Comparison of ENCODE assay signal across 1 cellular context in the genomic region with DNA sequence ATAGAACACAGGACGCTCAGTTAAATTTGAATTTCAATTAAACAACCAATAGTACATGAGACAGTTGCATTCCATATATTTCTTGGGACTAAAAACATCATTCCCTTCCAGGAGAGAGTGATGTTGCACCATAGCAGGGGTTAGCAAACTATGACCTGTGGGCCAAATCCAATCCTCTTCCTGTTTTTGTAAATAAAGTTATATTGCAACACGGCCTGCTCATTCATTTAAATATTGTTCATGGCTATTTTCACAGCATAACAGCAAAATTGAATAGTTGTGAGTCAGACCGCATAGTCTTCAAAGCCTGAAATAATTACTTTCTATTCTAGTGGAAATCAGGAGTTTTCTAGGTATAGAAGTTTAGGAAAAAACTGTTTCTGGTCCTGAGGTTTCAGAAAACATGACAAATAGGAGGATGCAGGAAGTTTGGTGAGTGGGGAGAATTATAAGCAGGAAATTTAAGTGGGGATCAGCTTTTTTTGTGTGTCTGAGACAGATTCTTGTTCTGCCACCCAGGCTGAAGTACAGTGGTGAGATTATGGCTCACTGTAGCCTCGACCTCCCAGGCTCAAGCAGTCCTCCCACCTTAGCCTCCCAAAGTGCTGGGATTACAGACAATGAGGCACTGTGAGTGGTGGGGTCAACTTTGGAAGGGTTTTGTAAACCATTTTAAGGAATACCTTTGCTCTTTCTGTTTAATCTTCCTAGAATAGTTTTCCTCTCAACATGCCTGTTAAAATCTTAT.
TF ChIP-seq lines count a peak whose summit lies in the region.

No MANE protein-coding gene starts in this region.

TF ChIP-seq in HepG2, 621 proteins besides CTCF, POLR2A, EP300 and RAD21 (continued from another document and continues in another):
- TF ChIP-seq, protein P1, sequence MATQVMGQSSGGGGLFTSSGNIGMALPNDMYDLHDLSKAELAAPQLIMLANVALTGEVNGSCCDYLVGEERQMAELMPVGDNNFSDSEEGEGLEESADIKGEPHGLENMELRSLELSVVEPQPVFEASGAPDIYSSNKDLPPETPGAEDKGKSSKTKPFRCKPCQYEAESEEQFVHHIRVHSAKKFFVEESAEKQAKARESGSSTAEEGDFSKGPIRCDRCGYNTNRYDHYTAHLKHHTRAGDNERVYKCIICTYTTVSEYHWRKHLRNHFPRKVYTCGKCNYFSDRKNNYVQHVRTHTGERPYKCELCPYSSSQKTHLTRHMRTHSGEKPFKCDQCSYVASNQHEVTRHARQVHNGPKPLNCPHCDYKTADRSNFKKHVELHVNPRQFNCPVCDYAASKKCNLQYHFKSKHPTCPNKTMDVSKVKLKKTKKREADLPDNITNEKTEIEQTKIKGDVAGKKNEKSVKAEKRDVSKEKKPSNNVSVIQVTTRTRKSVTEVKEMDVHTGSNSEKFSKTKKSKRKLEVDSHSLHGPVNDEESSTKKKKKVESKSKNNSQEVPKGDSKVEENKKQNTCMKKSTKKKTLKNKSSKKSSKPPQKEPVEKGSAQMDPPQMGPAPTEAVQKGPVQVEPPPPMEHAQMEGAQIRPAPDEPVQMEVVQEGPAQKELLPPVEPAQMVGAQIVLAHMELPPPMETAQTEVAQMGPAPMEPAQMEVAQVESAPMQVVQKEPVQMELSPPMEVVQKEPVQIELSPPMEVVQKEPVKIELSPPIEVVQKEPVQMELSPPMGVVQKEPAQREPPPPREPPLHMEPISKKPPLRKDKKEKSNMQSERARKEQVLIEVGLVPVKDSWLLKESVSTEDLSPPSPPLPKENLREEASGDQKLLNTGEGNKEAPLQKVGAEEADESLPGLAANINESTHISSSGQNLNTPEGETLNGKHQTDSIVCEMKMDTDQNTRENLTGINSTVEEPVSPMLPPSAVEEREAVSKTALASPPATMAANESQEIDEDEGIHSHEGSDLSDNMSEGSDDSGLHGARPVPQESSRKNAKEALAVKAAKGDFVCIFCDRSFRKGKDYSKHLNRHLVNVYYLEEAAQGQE (IDR thresholded peaks at IDR 0.05; ENCODE audit: borderline replicate concordance in 1 of 2, low read depth in 1 of 2, low read length in 2 of 2): peak in 1 of 2 experiments; percentile 37; a peak in 1 of 4 replicates
- TF ChIP-seq, protein P2, sequence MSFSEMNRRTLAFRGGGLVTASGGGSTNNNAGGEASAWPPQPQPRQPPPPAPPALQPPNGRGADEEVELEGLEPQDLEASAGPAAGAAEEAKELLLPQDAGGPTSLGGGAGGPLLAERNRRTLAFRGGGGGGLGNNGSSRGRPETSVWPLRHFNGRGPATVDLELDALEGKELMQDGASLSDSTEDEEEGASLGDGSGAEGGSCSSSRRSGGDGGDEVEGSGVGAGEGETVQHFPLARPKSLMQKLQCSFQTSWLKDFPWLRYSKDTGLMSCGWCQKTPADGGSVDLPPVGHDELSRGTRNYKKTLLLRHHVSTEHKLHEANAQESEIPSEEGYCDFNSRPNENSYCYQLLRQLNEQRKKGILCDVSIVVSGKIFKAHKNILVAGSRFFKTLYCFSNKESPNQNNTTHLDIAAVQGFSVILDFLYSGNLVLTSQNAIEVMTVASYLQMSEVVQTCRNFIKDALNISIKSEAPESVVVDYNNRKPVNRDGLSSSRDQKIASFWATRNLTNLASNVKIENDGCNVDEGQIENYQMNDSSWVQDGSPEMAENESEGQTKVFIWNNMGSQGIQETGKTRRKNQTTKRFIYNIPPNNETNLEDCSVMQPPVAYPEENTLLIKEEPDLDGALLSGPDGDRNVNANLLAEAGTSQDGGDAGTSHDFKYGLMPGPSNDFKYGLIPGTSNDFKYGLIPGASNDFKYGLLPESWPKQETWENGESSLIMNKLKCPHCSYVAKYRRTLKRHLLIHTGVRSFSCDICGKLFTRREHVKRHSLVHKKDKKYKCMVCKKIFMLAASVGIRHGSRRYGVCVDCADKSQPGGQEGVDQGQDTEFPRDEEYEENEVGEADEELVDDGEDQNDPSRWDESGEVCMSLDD (CRISPR knock-in tag; IDR thresholded peaks at IDR 0.05; ENCODE audit: borderline replicate concordance): no peak
- no peak for TF ChIP-seq ZNF784 (CRISPR knock-in tag; IDR thresholded peaks at IDR 0.05; ENCODE audit: borderline replicate concordance)
- no peak for TF ChIP-seq SETDB1 (CRISPR knock-in tag; IDR thresholded peaks at IDR 0.05; ENCODE audit: borderline replicate concordance)
- TF ChIP-seq, protein P3, sequence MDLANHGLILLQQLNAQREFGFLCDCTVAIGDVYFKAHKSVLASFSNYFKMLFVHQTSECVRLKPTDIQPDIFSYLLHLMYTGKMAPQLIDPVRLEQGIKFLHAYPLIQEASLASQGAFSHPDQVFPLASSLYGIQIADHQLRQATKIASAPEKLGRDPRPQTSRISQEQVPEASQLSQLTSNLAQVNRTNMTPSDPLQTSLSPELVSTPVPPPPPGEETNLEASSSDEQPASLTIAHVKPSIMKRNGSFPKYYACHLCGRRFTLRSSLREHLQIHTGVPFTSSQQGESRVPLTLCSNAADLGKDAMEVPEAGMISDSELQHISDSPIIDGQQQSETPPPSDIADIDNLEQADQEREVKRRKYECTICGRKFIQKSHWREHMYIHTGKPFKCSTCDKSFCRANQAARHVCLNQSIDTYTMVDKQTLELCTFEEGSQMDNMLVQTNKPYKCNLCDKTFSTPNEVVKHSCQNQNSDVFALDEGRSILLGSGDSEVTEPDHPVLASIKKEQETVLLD (CRISPR knock-in tag; IDR thresholded peaks at IDR 0.05; ENCODE audit: low read depth): no peak
- TF ChIP-seq, protein P4, sequence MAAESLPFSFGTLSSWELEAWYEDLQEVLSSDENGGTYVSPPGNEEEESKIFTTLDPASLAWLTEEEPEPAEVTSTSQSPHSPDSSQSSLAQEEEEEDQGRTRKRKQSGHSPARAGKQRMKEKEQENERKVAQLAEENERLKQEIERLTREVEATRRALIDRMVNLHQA (CRISPR knock-in tag; IDR thresholded peaks at IDR 0.05): no peak
- TF ChIP-seq NR3C1 (CRISPR knock-in tag; IDR thresholded peaks at IDR 0.05): no peak
- TF ChIP-seq ZNF280D (CRISPR knock-in tag; IDR thresholded peaks at IDR 0.05): no peak
- TF ChIP-seq, protein P5, sequence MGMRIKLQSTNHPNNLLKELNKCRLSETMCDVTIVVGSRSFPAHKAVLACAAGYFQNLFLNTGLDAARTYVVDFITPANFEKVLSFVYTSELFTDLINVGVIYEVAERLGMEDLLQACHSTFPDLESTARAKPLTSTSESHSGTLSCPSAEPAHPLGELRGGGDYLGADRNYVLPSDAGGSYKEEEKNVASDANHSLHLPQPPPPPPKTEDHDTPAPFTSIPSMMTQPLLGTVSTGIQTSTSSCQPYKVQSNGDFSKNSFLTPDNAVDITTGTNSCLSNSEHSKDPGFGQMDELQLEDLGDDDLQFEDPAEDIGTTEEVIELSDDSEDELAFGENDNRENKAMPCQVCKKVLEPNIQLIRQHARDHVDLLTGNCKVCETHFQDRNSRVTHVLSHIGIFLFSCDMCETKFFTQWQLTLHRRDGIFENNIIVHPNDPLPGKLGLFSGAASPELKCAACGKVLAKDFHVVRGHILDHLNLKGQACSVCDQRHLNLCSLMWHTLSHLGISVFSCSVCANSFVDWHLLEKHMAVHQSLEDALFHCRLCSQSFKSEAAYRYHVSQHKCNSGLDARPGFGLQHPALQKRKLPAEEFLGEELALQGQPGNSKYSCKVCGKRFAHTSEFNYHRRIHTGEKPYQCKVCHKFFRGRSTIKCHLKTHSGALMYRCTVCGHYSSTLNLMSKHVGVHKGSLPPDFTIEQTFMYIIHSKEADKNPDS (CRISPR knock-in tag; IDR thresholded peaks at IDR 0.05): no peak
- no peak for TF ChIP-seq PHF20 (CRISPR knock-in tag; IDR thresholded peaks at IDR 0.05)
- no peak for TF ChIP-seq BORCS8-MEF2B (CRISPR knock-in tag; IDR thresholded peaks at IDR 0.05)
- no peak for TF ChIP-seq ETV6 (CRISPR knock-in tag; conservative IDR thresholded peaks at IDR 0.05)
- no peak for TF ChIP-seq PTBP1 (IDR thresholded peaks at IDR 0.05; ENCODE audit: low read depth, low read length, poor library complexity, severe bottlenecking)
- TF ChIP-seq NFE2 (CRISPR knock-in tag; IDR thresholded peaks at IDR 0.05): no peak
- TF ChIP-seq POLR2AphosphoS2 (IDR thresholded peaks at IDR 0.05; ENCODE audit: low read depth, low read length): no peak
- no peak for TF ChIP-seq ZNF136 (CRISPR knock-in tag; IDR thresholded peaks at IDR 0.05; ENCODE audit: low read depth)
- no peak for TF ChIP-seq AKNA (CRISPR knock-in tag; IDR thresholded peaks at IDR 0.05; ENCODE audit: borderline replicate concordance)
- peak in 1 of 2 experiments; percentile 48; a peak in 1 of 4 replicates for TF ChIP-seq KLF16 (CRISPR knock-in tag; IDR thresholded peaks at IDR 0.05)
- no peak for TF ChIP-seq ZNF10 (CRISPR knock-in tag; IDR thresholded peaks at IDR 0.05; ENCODE audit: borderline replicate concordance, low read depth)
- TF ChIP-seq CBFB (CRISPR knock-in tag; IDR thresholded peaks at IDR 0.05): no peak
- TF ChIP-seq ZNF431 (CRISPR knock-in tag; IDR thresholded peaks at IDR 0.05; ENCODE audit: borderline replicate concordance, low read depth): no peak
